8 cellular contexts compared by ENCODE assay signal in genomic region chr1:8817413-8818324, GRCh38. TPM values are rescaled to one million over a fixed set of nuclear protein-coding genes. Genes with fewer than 3 reads are reported as not detected.
A peak's percentile ranks its signal among the peaks of the same experiment; 100 is the strongest.
DNase-seq lines count a peak whose midpoint lies in the region; ATAC-seq and TF ChIP-seq lines count a peak whose summit lies in the region.

TSS of gene RERE (minus strand) at chr1:8817640.

- H3K4me3 Mint-ChIP-seq in HFFc6: peak within 1 kb of the TSS; percentile 91

- ATAC-seq in SK-N-SH treated with all-trans-retinoic acid at 6 μM for 48 hours: peak; percentile 92

- H3K4me2 ChIP-seq in osteoblast (ENCODE audit: insufficient read depth, low read length): peak within 1 kb of the TSS; percentile 97

- no peaks in the 10 kb centered on the region for H3K36me3 Mint-ChIP-seq in HFFc6 (ENCODE audit: low read depth)

- no peaks in the 10 kb centered on the region for H3K27me3 ChIP-seq in osteoblast (ENCODE audit: insufficient read depth, low read length)
- H3K27me3 ChIP-seq in testis: no peaks in the 10 kb centered on the region

- peak within 1 kb of the TSS; percentile 91 for H2AFZ ChIP-seq in osteoblast (ENCODE audit: low read length)

- 0 to 1% methylated on average over 56 to 62 of the region's 82 CpGs for whole genome bisulfite sequencing in testis, 2 donors

- TF ChIP-seq CTCF in HFFc6 (IDR thresholded peaks at IDR 0.05) (peak; percentile 32; the same call in 1 of the 2 replicates), osteoblast (IDR thresholded peaks at IDR 0.05; ENCODE audit: extremely low read depth, low read depth, low read length) (no peak), testis (IDR thresholded peaks at IDR 0.05) (no peak)

- H3K79me2 ChIP-seq in osteoblast (ENCODE audit: insufficient read depth, low read length): peaks cover 22% of the 10 kb centered on the region

- H3K9me3 ChIP-seq in osteoblast (ENCODE audit: low read depth, low read length) (no peaks in the 10 kb centered on the region), testis (no peaks in the 10 kb centered on the region)

- H3K36me3 ChIP-seq in osteoblast (ENCODE audit: insufficient read depth, low read length): no peaks in the 10 kb centered on the region
- no peaks in the 10 kb centered on the region for H3K36me3 ChIP-seq in testis (ENCODE audit: low read depth, missing control alignments)

- H3K27ac ChIP-seq in osteoblast (ENCODE audit: low read depth, low read length) (peak within 1 kb of the TSS; percentile 87), testis (peak within 1 kb of the TSS; percentile 93 to 98)

- H3K9me3 Mint-ChIP-seq in HFFc6: no peaks in the 10 kb centered on the region

- H3K4me3 ChIP-seq in GM08714 (ENCODE audit: low read length) (peak within 1 kb of the TSS; percentile 95), osteoblast (ENCODE audit: insufficient read depth, low read length) (peak within 1 kb of the TSS; percentile 87), testis (peak within 1 kb of the TSS; percentile 93 to 98)

- DNase-seq in HFFc6 (peak; percentile 89), NAMALWA (ENCODE audit: low spot score) (peak; percentile 98), glomerular endothelial cell (ENCODE audit: extremely low read depth, low read depth, low spot score) (no peak), osteoblast (ENCODE audit: insufficient read length, low spot score, missing footprints) (peak; percentile 100), testis (peak; percentile 94)
- DNase-seq in activated naive CD4-positive, alpha-beta T cell treated with anti-CD3 and anti-CD28 coated beads, Interleukin-2, amount 50 U/mL, for 16 hours: peak; percentile 96

- H3K4me1 Mint-ChIP-seq in HFFc6 (ENCODE audit: low read depth): peaks cover 70% of the 10 kb centered on the region

- TF ChIP-seq POLR2A in testis (IDR thresholded peaks at IDR 0.05): peak; percentile 71

- H4K20me1 ChIP-seq in osteoblast (ENCODE audit: insufficient read depth, low read length): peaks cover 3% of the 10 kb centered on the region

- peak within 1 kb of the TSS; percentile 87 for H3K27ac Mint-ChIP-seq in HFFc6

- H3K27me3 Mint-ChIP-seq in HFFc6 (ENCODE audit: insufficient read depth): peaks cover 6% of the 10 kb centered on the region

- H3K4me1 ChIP-seq in osteoblast (ENCODE audit: insufficient read depth, low read length) (peaks cover 44% of the 10 kb centered on the region), testis (peaks cover 26% of the 10 kb centered on the region)

- intact Hi-C loops in testis (cut with DNase I; ENCODE audit: low total_unique reads): no loop called here

TF ChIP-seq in SK-N-SH treated with all-trans-retinoic acid at 6 μM for 48 hours, 23 proteins besides CTCF, POLR2A, EP300 and RAD21:
- TF ChIP-seq BACH2 (CRISPR knock-in tag; IDR thresholded peaks at IDR 0.05; ENCODE audit: borderline replicate concordance): no peak
- TF ChIP-seq CREB5 (CRISPR knock-in tag; IDR thresholded peaks at IDR 0.05; ENCODE audit: low read depth): no peak
- no peak for TF ChIP-seq POU6F1 (CRISPR knock-in tag; IDR thresholded peaks at IDR 0.05; ENCODE audit: borderline replicate concordance, low read depth)
- TF ChIP-seq ZFP30 (CRISPR knock-in tag; IDR thresholded peaks at IDR 0.05): no peak
- no peak for TF ChIP-seq ZNF565 (CRISPR knock-in tag; conservative IDR thresholded peaks at IDR 0.05; ENCODE audit: low read depth)
- no peak for TF ChIP-seq RARB (CRISPR knock-in tag; IDR thresholded peaks at IDR 0.05)
- no peak for TF ChIP-seq ZC3H10 (CRISPR knock-in tag; IDR thresholded peaks at IDR 0.05)
- no peak for TF ChIP-seq ZNF8 (CRISPR knock-in tag; IDR thresholded peaks at IDR 0.05)
- no peak for TF ChIP-seq ARNTL (CRISPR knock-in tag; IDR thresholded peaks at IDR 0.05; ENCODE audit: borderline replicate concordance, low read depth)
- TF ChIP-seq TCF4 (CRISPR knock-in tag; IDR thresholded peaks at IDR 0.05; ENCODE audit: borderline replicate concordance): no peak
- TF ChIP-seq ESRRG (CRISPR knock-in tag; IDR thresholded peaks at IDR 0.05): no peak
- TF ChIP-seq PPARA (CRISPR knock-in tag; IDR thresholded peaks at IDR 0.05; ENCODE audit: borderline replicate concordance): no peak
- TF ChIP-seq TOX (CRISPR knock-in tag; IDR thresholded peaks at IDR 0.05; ENCODE audit: borderline replicate concordance): no peak
- TF ChIP-seq OSR1 (CRISPR knock-in tag; IDR thresholded peaks at IDR 0.05): no peak
- no peak for TF ChIP-seq GLIS3 (CRISPR knock-in tag; IDR thresholded peaks at IDR 0.05)

RNA-seq across cellular contexts. Expression of gene RERE, which starts in this region (rescaled TPM):
- total RNA-seq in HFFc6 (2021; fragmentation: NEBNext Ultra II Directional; extraction: Animal tissue kit (Norgen Biotek cat#: 25700)): 10 to 100 TPM; 36.5 to 41.6 (median 37.5) TPM
- total RNA-seq in glomerular endothelial cell (36.2 and 141 TPM in 2 replicates), osteoblast (53.0 and 55.0 TPM in 2 replicates), testis (100 to 1,000 TPM; 203 to 229 TPM)
- 90.8 TPM for polyA plus RNA-seq in testis (ENCODE audit: insufficient read depth, low read depth, low replicate concordance)
